Comparison of ENCODE assay signal across 8 cellular contexts in genomic region chr9:137123952-137124462, GRCh38. TPM values are rescaled to one million over a fixed set of nuclear protein-coding genes. Genes with fewer than 3 reads are reported as not detected.
"Had no signal": no experiment of that assay in that cellular context is flagged by ENCODE, and none has a peak within 500 bp of the region (broad histone marks: within the 10 kb centered on the region; RNA-seq: fewer than 3 reads in every experiment).

No MANE protein-coding gene starts in this region.

RNA-seq across cellular contexts. Expression of gene GRIN1, which starts 14.9 kb away (rescaled TPM):
- total RNA-seq: activated CD8-positive, alpha-beta T cell treated with anti-CD3 and anti-CD28 coated beads for 36 hours; activated naive CD8-positive, alpha-beta T cell treated with anti-CD3 and anti-CD28 coated beads, Interleukin-2, amount 10 ng/mL, durations not matched to agents 7 days and 5 days; cardiac septum; Right ventricle myocardium superior had no signal
- polyA plus RNA-seq: SK-N-SH had no signal

RNA-seq across cellular contexts. Expression of gene LRRC26, which starts 45.8 kb away (rescaled TPM):
- total RNA-seq: activated CD8-positive, alpha-beta T cell treated with anti-CD3 and anti-CD28 coated beads for 36 hours; activated naive CD8-positive, alpha-beta T cell treated with anti-CD3 and anti-CD28 coated beads, Interleukin-2, amount 10 ng/mL, durations not matched to agents 7 days and 5 days; activated T-cell treated with anti-CD3 and anti-CD28 coated beads, Interleukin-2, amount 50 U/mL, for 72 hours; adrenal gland; cardiac septum; Right ventricle myocardium superior; T-helper 1 cell treated with Interleukin-12 subunit alpha and Interleukin-12 subunit beta and Interleukin-4 antibody, amounts not matched to agents 30 ng/mL and 1 ng/mL, for 36 hours had no signal
- polyA plus RNA-seq: adrenal gland, SK-N-SH had no signal
